In genomic region chr7:135159359-135160087, GRCh38 we compare ENCODE assay signal across 9 cellular contexts. TPM values are rescaled to one million over a fixed set of nuclear protein-coding genes. Genes with fewer than 3 reads are reported as not detected.
A peak's percentile ranks its signal among the peaks of the same experiment; 100 is the strongest.
DNase-seq lines count a peak whose midpoint lies in the region; ATAC-seq, FAIRE-seq and TF ChIP-seq lines count a peak whose summit lies in the region.
"Had no signal": no experiment of that assay in that cellular context is flagged by ENCODE, and none has a peak within 500 bp of the region (broad histone marks: within the 10 kb centered on the region; RNA-seq: fewer than 3 reads in every experiment).

No MANE protein-coding gene starts in this region.

- TF ChIP-seq CTCF in CD8-positive, alpha-beta T cell (IDR thresholded peaks at IDR 0.05) = no peak
- TF ChIP-seq CTCF in HCT116 (IDR thresholded peaks at IDR 0.05 in 2 of 3, conservative IDR thresholded peaks at IDR 0.05 in 1 of 3; ENCODE audit: borderline replicate concordance in 1 of 3, insufficient read depth in 1 of 3, low read depth in 2 of 3, low read length in 2 of 3) (no peak), astrocyte (IDR thresholded peaks at IDR 0.05; ENCODE audit: insufficient read depth, low read depth, low read length) (no peak)

- no peak for FAIRE-seq in astrocyte (lab: Jason Lieb, UNC)

- H3K27me3 ChIP-seq in CD8-positive, alpha-beta T cell (ENCODE audit: insufficient read depth, low read length) = no peaks in the 10 kb centered on the region
- H3K27me3 ChIP-seq in HCT116 (ENCODE audit: insufficient read depth, low read length) = no peaks in the 10 kb centered on the region
- H3K27me3 ChIP-seq in astrocyte (ENCODE audit: insufficient read depth, low read length) = no peaks in the 10 kb centered on the region
- H3K27me3 ChIP-seq in mucosa of rectum (ENCODE audit: control insufficient read depth in 2 of 2, insufficient read depth in 2 of 2, low read length in 2 of 2) = no peaks in the 10 kb centered on the region

- H3K36me3 ChIP-seq in CD8-positive, alpha-beta T cell (ENCODE audit: insufficient read depth, low read length) = peaks cover 4% of the 10 kb centered on the region
- peaks cover 0 to 3% of the 10 kb centered on the region in 2 experiments; a peak in 1 of 4 replicates for H3K36me3 ChIP-seq in HCT116 (ENCODE audit: control insufficient read depth in 1 of 2, insufficient read depth in 2 of 2, low read length in 2 of 2)
- peaks cover 2% of the 10 kb centered on the region for H3K36me3 ChIP-seq in astrocyte (ENCODE audit: insufficient read depth, low read length)
- H3K36me3 ChIP-seq in mucosa of rectum (ENCODE audit: control insufficient read depth in 2 of 2, insufficient read depth in 2 of 2, low read length in 2 of 2) = peaks cover 0 to 13% of the 10 kb centered on the region in 2 donors

- peaks cover 75% of the 10 kb centered on the region for H3K36me3 Mint-ChIP-seq in CD8-positive, alpha-beta T cell
- H3K36me3 Mint-ChIP-seq in astrocyte (ENCODE audit: low read depth, unreplicated experiment) = peaks cover 26% of the 10 kb centered on the region

- no peaks in the 10 kb centered on the region for H3K27me3 Mint-ChIP-seq in CD8-positive, alpha-beta T cell (ENCODE audit: low read depth)
- no peaks in the 10 kb centered on the region for H3K27me3 Mint-ChIP-seq in astrocyte (ENCODE audit: low read depth, unreplicated experiment)

- no peak for TF ChIP-seq RAD21 in HCT116 (IDR thresholded peaks at IDR 0.05; ENCODE audit: low read depth)

- no peak for ATAC-seq in CD8-positive, alpha-beta T cell
- no peak for ATAC-seq in HCT116

- H3K79me2 ChIP-seq in HCT116 (ENCODE audit: insufficient read depth, low read length) (no peaks in the 10 kb centered on the region), astrocyte (ENCODE audit: insufficient read depth, low read length) (no peaks in the 10 kb centered on the region)

- no TSS peak for BruUV-seq in HCT116 (replicated peaks; lab: Mats Ljungman, UMichigan)

- H2AFZ ChIP-seq in HCT116 (ENCODE audit: low read depth, low read length, poor library complexity, severe bottlenecking) (no peak overlapping the region), astrocyte (ENCODE audit: low read depth, low read length) (no peak overlapping the region)

- no peaks in the 10 kb centered on the region for H3K9me2 ChIP-seq in HCT116 (ENCODE audit: insufficient read depth)

- peaks cover 27% of the 10 kb centered on the region for H3K4me1 ChIP-seq in CD8-positive, alpha-beta T cell (ENCODE audit: insufficient read depth, low read length)
- H3K4me1 ChIP-seq in HCT116 (ENCODE audit: control insufficient read depth in 1 of 2, insufficient read depth in 2 of 2, low read length in 2 of 2) (peaks cover 18 to 23% of the 10 kb centered on the region in 2 experiments), astrocyte (ENCODE audit: insufficient read depth, low read length) (peaks cover 6% of the 10 kb centered on the region), mucosa of rectum (ENCODE audit: control insufficient read depth in 2 of 2, insufficient read depth in 2 of 2, low read length in 2 of 2) (peaks cover 12 to 14% of the 10 kb centered on the region in 2 donors)

- H3K27ac Mint-ChIP-seq in CD8-positive, alpha-beta T cell = peak overlapping the region; percentile 4
- H3K27ac Mint-ChIP-seq in astrocyte (ENCODE audit: unreplicated experiment) = peak overlapping the region; percentile 43

- POLR2A ChIA-PET in CD8-positive, alpha-beta T cell (lab: Charles Lee) = interaction anchor here (0.6 to 11.9 kb wide), 4 partner anchors 11 to 171 kb away, joined by 3 to 70 read pairs (median 4); partner anchors contain the start of gene TMEM140
- POLR2A ChIA-PET in HCT116 (lab: Charles Lee) = interaction anchor here (2.1 kb wide), 1 partner anchor 10 kb away, joined by 12 read pairs; no protein-coding TSS in a partner anchor

- CTCF ChIA-PET in CD8-positive, alpha-beta T cell (lab: Charles Lee) = interaction anchor here (1.6 to 2.1 kb wide), 3 partner anchors 10 to 174 kb away, joined by 4 to 14 read pairs (median 6); partner anchors contain the start of genes AGBL3, CYREN and TMEM140
- CTCF ChIA-PET in HCT116 (lab: Charles Lee) = interaction anchor here (1.9 kb wide), 1 partner anchor 10 kb away, joined by 25 read pairs; no protein-coding TSS in a partner anchor

- H3K9ac ChIP-seq in HCT116 (ENCODE audit: low read length) (peak overlapping the region; percentile 31; the same call in 1 of the 2 replicates), astrocyte (ENCODE audit: low read length) (no peak overlapping the region), mucosa of rectum (ENCODE audit: low read depth in 1 of 2, low read length in 2 of 2) (no peak overlapping the region)

- no peak overlapping the region for H3K27ac ChIP-seq in CD8-positive, alpha-beta T cell (ENCODE audit: low read depth, low read length)
- H3K27ac ChIP-seq in HCT116 (ENCODE audit: low read depth, low read length) = peak overlapping the region; percentile 50; the same call in 1 of the 2 replicates
- no peak overlapping the region for H3K27ac ChIP-seq in astrocyte (ENCODE audit: low read depth, low read length)
- peak overlapping the region; percentile 39 to 61 for H3K27ac ChIP-seq in mucosa of rectum (ENCODE audit: low read depth in 2 of 2, low read length in 2 of 2)

- DNase-seq in CD8-positive, alpha-beta T cell = no peak
- no peak for DNase-seq in HCT116 (ENCODE audit: low read depth, low spot score)
- DNase-seq in astrocyte (ENCODE audit: low read depth) = no peak
- DNase-seq in NCI-H2171 (lab: John Stamatoyannopoulos, UW) = no peak
- DNase-seq in NCI-H1930 (lab: John Stamatoyannopoulos, UW) = no peak
- no peak for DNase-seq in NCI-H2029 (lab: John Stamatoyannopoulos, UW)
- no peak for DNase-seq in NCI-H226
- DNase-seq: SHP77 treated with DMSO at 0.1 percent for 48 hours had no signal

- TF ChIP-seq POLR2A in HCT116 (IDR thresholded peaks at IDR 0.05; ENCODE audit: borderline replicate concordance, extremely low read depth, insufficient read depth, insufficient read length) = no peak

- RAD21 ChIA-PET in HCT116 (lab: Charles Lee; ENCODE audit: low non-redundant PET in 1 of 2, low total read pairs in 2 of 2, uncharacterized antibody in 2 of 2, unreplicated experiment in 2 of 2) = no interaction called here

- H4K20me1 ChIP-seq in HCT116 (ENCODE audit: insufficient read depth) (no peaks in the 10 kb centered on the region), astrocyte (ENCODE audit: insufficient read depth, low read length) (no peaks in the 10 kb centered on the region)

- H3K9me3 ChIP-seq in CD8-positive, alpha-beta T cell (ENCODE audit: low read length) = peaks cover 6% of the 10 kb centered on the region
- H3K9me3 ChIP-seq in HCT116 (ENCODE audit: control insufficient read depth in 1 of 2, insufficient read depth in 1 of 2, low read depth in 1 of 2, low read length in 2 of 2) = peaks cover 5 to 11% of the 10 kb centered on the region in 2 experiments
- no peaks in the 10 kb centered on the region for H3K9me3 ChIP-seq in astrocyte (ENCODE audit: insufficient read depth, low read depth, low read length)
- no peaks in the 10 kb centered on the region for H3K9me3 ChIP-seq in mucosa of rectum (ENCODE audit: control insufficient read depth in 2 of 2, low read length in 2 of 2)

- H3K4me3 Mint-ChIP-seq in CD8-positive, alpha-beta T cell = no peak overlapping the region
- no peak overlapping the region for H3K4me3 Mint-ChIP-seq in astrocyte (ENCODE audit: unreplicated experiment)

- no peak overlapping the region for H3K4me3 ChIP-seq in CD8-positive, alpha-beta T cell (ENCODE audit: low read depth, low read length)
- H3K4me3 ChIP-seq in HCT116 (replicated peaks in 1 of 2; ENCODE audit: low read depth in 1 of 2, low read length in 2 of 2) (no peak overlapping the region), astrocyte (ENCODE audit: insufficient read depth, low read depth, low read length) (no peak overlapping the region), mucosa of rectum (ENCODE audit: low read length in 2 of 2) (no peak overlapping the region)

- H3K4me2 ChIP-seq in HCT116 (ENCODE audit: low read length) = peak overlapping the region; percentile 29
- H3K4me2 ChIP-seq in astrocyte (ENCODE audit: low read length) = peak overlapping the region; percentile 35

- H3K9me3 Mint-ChIP-seq in CD8-positive, alpha-beta T cell = peaks cover 24% of the 10 kb centered on the region
- peaks cover 17% of the 10 kb centered on the region for H3K9me3 Mint-ChIP-seq in astrocyte (ENCODE audit: unreplicated experiment)

- intact Hi-C loops in CD8-positive, alpha-beta T cell (cut with DNase I, micrococcal nuclease) = loop anchor here in 1 of 2 experiments (1.0 kb wide), 1 partner anchor 11 kb away; the partner anchor contains the start of gene TMEM140
- intact Hi-C loops in HCT116 (cut with micrococcal nuclease) = loop anchor here (10.0 kb wide), 2 partner anchors 265 to 465 kb away; no protein-coding TSS in a partner anchor

- peaks cover 68% of the 10 kb centered on the region for H3K4me1 Mint-ChIP-seq in CD8-positive, alpha-beta T cell (ENCODE audit: low read depth)
- peaks cover 21% of the 10 kb centered on the region for H3K4me1 Mint-ChIP-seq in astrocyte (ENCODE audit: low read depth, unreplicated experiment)

TF ChIP-seq in HCT116, 20 proteins besides CTCF, POLR2A, EP300 and RAD21:
- TF ChIP-seq SP1 (IDR thresholded peaks at IDR 0.05; ENCODE audit: low read depth) (0 out of 2 replicates have a peak, but pooled peaks have one; percentile 10), ZFX (IDR thresholded peaks at IDR 0.05) (no peak), CBX3 (IDR thresholded peaks at IDR 0.05; ENCODE audit: low read depth) (no peak), CEBPB (IDR thresholded peaks at IDR 0.05; ENCODE audit: low read depth) (no peak), EGR1 (IDR thresholded peaks at IDR 0.05; ENCODE audit: low read depth) (no peak)

RNA-seq across cellular contexts. Expression of gene CYREN, which starts 11.0 kb away (rescaled TPM):
- 10 to 100 TPM; 14.0 to 15.2 TPM for total RNA-seq in CD8-positive, alpha-beta T cell
- total RNA-seq in HCT116 (2021; ENCODE audit: unreplicated experiment) (54.5 TPM), astrocyte (31.0 and 33.7 TPM in 2 replicates)
- polyA plus RNA-seq in HCT116 (2012) = 24.6 and 32.8 TPM in 2 replicates

RNA-seq across cellular contexts. Expression of gene TMEM140, which starts 11.7 kb away (rescaled TPM):
- 10 to 100 TPM; 18.8 to 21.8 TPM for total RNA-seq in CD8-positive, alpha-beta T cell
- not detected for total RNA-seq in HCT116 (2021; ENCODE audit: unreplicated experiment)
- polyA plus RNA-seq in HCT116 (2012) = 7.9 and 9.1 TPM in 2 replicates
- 0.27 and 0.62 TPM in 2 replicates for total RNA-seq in astrocyte

RNA-seq across cellular contexts. Expression of gene WDR91, which starts 51.8 kb away (rescaled TPM):
- total RNA-seq in CD8-positive, alpha-beta T cell = 10 to 100 TPM; 43.3 to 46.6 TPM
- total RNA-seq in HCT116 (2021; ENCODE audit: unreplicated experiment) (10.1 TPM), astrocyte (5.5 and 6.6 TPM in 2 replicates)
- polyA plus RNA-seq in HCT116 (2012) = 7.1 and 7.9 TPM in 2 replicates

Comparison
In these comparisons a context has a peak if more than half of its experiments do, and no peak if none do; other contexts are left out.
1. H3K27ac ChIP-seq: peak in HCT116 (single experiment) and mucosa of rectum (2 of 2); none in CD8-positive, alpha-beta T cell (single experiment) and astrocyte (single experiment).
2. RNA of gene TMEM140, which starts 11.7 kb away (total RNA-seq): 18.8 to 21.8 TPM in CD8-positive, alpha-beta T cell; 0.27 to 0.62 TPM in astrocyte and not detected in HCT116 (single experiment); every median in the first group is over 10 times any median in the second.